In the genomic region with DNA sequence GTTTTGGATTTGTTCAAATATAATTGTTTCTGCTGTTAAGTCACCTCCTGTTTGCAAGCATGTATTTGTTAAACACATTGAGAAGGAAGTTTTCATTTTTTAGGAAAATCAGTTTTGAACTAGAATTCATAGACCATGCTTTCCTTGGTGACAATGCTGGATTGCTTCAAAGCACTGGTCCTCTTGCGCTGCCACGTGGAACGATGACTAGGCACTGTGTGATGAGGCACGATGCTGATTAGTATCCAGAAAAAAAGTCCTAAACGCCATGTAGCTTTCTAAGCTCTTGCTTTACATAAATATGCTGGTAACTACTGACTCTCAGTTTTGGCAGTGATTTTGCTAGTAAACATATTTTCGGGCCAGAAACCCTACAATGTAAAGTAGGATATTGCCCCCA, we compare ENCODE assay signal across 14 cellular contexts.
"Had no signal": no experiment of that assay in that cellular context is flagged by ENCODE, and none has a peak within 500 bp of the region (broad histone marks: within the 10 kb centered on the region; RNA-seq: fewer than 3 reads in every experiment).

No MANE protein-coding gene starts in this region.

- DNase-seq: activated CD4-positive, alpha-beta T cell treated with anti-CD3 and anti-CD28 coated beads, Interleukin-2, amount 10 ng/mL, durations not matched to agents 7 days and 5 days; activated CD4-positive, CD25-positive, alpha-beta regulatory T cell; activated CD8-positive, alpha-beta memory T cell treated with anti-CD3 and anti-CD28 coated beads, Interleukin-2, amount 50 U/mL, for 48 hours; activated naive CD8-positive, alpha-beta T cell treated with anti-CD3 and anti-CD28 coated beads for 36 hours; amygdala; brain microvascular endothelial cell; cortex of kidney; effector memory CD4-positive, alpha-beta T cell; islet precursor cell; midbrain; pancreas; sigmoid colon; spleen had no signal

- ATAC-seq: gastroesophageal sphincter, pancreas had no signal
